8 cellular contexts compared by ENCODE assay signal in the genomic region with DNA sequence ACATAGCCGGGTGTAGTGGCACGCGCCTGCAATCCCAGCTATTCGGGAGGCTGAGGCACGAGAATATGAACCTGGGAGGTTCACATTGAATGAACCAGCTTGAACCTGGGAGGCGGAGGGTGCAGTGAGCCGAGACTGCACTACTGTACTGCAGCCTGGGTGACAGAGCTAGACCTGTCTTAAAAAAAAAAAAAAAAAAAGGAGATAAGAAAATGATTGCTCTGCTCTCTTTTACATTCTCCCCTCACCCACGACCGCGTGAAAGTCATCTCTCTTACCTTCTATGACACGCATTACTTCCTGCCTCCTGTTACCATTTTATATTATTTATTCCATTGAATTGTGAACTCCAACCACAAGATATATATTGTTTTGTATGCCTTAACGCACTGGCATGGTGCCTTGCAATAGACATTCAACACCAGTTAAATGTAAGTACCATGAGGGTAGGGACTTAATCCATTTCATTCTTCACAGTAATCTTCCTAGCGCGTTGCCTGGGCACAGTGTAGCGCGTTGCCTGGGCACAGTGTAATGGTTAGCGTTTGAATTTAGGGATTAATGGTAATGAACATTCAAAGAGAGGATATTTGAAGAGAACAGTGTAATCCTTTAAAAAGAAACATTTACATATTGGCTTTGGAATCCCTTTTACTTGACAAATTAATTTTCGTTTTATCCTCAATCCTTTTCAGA. TPM values are rescaled to one million over a fixed set of nuclear protein-coding genes. Genes with fewer than 3 reads are reported as not detected.
DNase-seq lines count a peak whose midpoint lies in the region; ATAC-seq and TF ChIP-seq lines count a peak whose summit lies in the region.

No MANE protein-coding gene starts in this region.

- intact Hi-C loops in left lung (cut with DNase I) = no loop called here

- DNase-seq in NAMALWA (ENCODE audit: low spot score) (peak; percentile 57), left lung (no peak), cortex of kidney (lab: John Stamatoyannopoulos, UW) (no peak), NOMO-1 treated with DMSO at 0.1 percent for 48 hours (lab: John Stamatoyannopoulos, UW; ENCODE audit: unreplicated experiment) (no peak), NCI-H146 treated with DMSO at 0.1 percent for 48 hours (lab: John Stamatoyannopoulos, UW; ENCODE audit: unreplicated experiment) (no peak)
- DNase-seq in activated effector memory CD4-positive, alpha-beta T cell treated with anti-CD3 and anti-CD28 coated beads, Interleukin-2, amount 50 U/mL, for 16 hours = peak; percentile 79

- H3K9me3 Mint-ChIP-seq in stimulated activated naive CD8-positive, alpha-beta T cell treated with anti-CD3 and anti-CD28 coated beads, Interleukin-15, Interleukin-2, amounts not matched to agents 100 ng/mL and 50 ng/mL, for 24 hours = no peaks in the 10 kb centered on the region

- H3K36me3 ChIP-seq in left lung = peaks cover 0 to 7% of the 10 kb centered on the region in 2 donors

- no peak for ATAC-seq in left lung
- no peak for ATAC-seq in HG03457 (IDR thresholded peaks at IDR 0.05; ENCODE audit: unreplicated experiment)

- peak overlapping the region; percentile 90 for H3K27ac Mint-ChIP-seq in stimulated activated naive CD8-positive, alpha-beta T cell treated with anti-CD3 and anti-CD28 coated beads, Interleukin-15, Interleukin-2, amounts not matched to agents 100 ng/mL and 50 ng/mL, for 24 hours

- H3K4me1 ChIP-seq in left lung = peaks cover 34 to 70% of the 10 kb centered on the region in 2 donors

- H3K9me3 ChIP-seq in left lung = no peaks in the 10 kb centered on the region

- no peak for TF ChIP-seq CTCF in left lung (IDR thresholded peaks at IDR 0.05)

- H3K27ac ChIP-seq in left lung = peak overlapping the region; percentile 94 to 98

- H3K27me3 Mint-ChIP-seq in stimulated activated naive CD8-positive, alpha-beta T cell treated with anti-CD3 and anti-CD28 coated beads, Interleukin-15, Interleukin-2, amounts not matched to agents 100 ng/mL and 50 ng/mL, for 24 hours = no peaks in the 10 kb centered on the region

- H3K4me3 Mint-ChIP-seq in stimulated activated naive CD8-positive, alpha-beta T cell treated with anti-CD3 and anti-CD28 coated beads, Interleukin-15, Interleukin-2, amounts not matched to agents 100 ng/mL and 50 ng/mL, for 24 hours = peak overlapping the region; percentile 92

- peaks cover 69% of the 10 kb centered on the region for H3K4me1 Mint-ChIP-seq in stimulated activated naive CD8-positive, alpha-beta T cell treated with anti-CD3 and anti-CD28 coated beads, Interleukin-15, Interleukin-2, amounts not matched to agents 100 ng/mL and 50 ng/mL, for 24 hours (ENCODE audit: low read depth)

- peak overlapping the region in 1 of 2 donors; percentile 73 for H3K4me3 ChIP-seq in left lung

- H3K27me3 ChIP-seq in left lung = no peaks in the 10 kb centered on the region

- H3K36me3 Mint-ChIP-seq in stimulated activated naive CD8-positive, alpha-beta T cell treated with anti-CD3 and anti-CD28 coated beads, Interleukin-15, Interleukin-2, amounts not matched to agents 100 ng/mL and 50 ng/mL, for 24 hours (ENCODE audit: low read depth) = peaks cover 50% of the 10 kb centered on the region

RNA-seq across cellular contexts. Expression of gene RAP1B, which starts 2.7 kb away (rescaled TPM):
- total RNA-seq in left lung = 100 to 1,000 TPM; 137 to 171 TPM

Comparison
In these comparisons a context has a peak if more than half of its experiments do, and no peak if none do; other contexts are left out.
1. DNase-seq: peak in NAMALWA (single experiment) and activated effector memory CD4-positive, alpha-beta T cell treated with anti-CD3 and anti-CD28 coated beads, Interleukin-2, amount 50 U/mL, for 16 hours (single experiment); none in left lung (0 of 2), cortex of kidney (single experiment), NOMO-1 treated with DMSO at 0.1 percent for 48 hours (single experiment) and NCI-H146 treated with DMSO at 0.1 percent for 48 hours (single experiment).